9 cellular contexts compared by ENCODE assay signal in genomic region chr22:39577900-39578299, GRCh38. TPM values are rescaled to one million over a fixed set of nuclear protein-coding genes. Genes with fewer than 3 reads are reported as not detected.
"Had no signal": no experiment of that assay in that cellular context is flagged by ENCODE, and none has a peak within 500 bp of the region (broad histone marks: within the 10 kb centered on the region; RNA-seq: fewer than 3 reads in every experiment).

No MANE protein-coding gene starts in this region.

- H3K27ac ChIP-seq: HL-60, KMS-11 had no signal

- H3K4me3 ChIP-seq: GM23338 had no signal

- H3K9ac ChIP-seq: KMS-11 had no signal

- H2AFZ ChIP-seq: GM23338 had no signal

- H3K4me2 ChIP-seq: GM23338, KMS-11 had no signal

- DNase-seq: H9, HCEC 1CT, HFFc6, KBM-7 had no signal

- ATAC-seq: GM23338, HepG2 had no signal

RNA-seq across cellular contexts. Expression of gene CACNA1I, which starts 7.3 kb away (rescaled TPM):
- total RNA-seq: HepG2, HFFc6, HT1080 had no signal
- polyA plus RNA-seq: HepG2 had no signal
